16 cellular contexts compared by ENCODE assay signal in the genomic region with DNA sequence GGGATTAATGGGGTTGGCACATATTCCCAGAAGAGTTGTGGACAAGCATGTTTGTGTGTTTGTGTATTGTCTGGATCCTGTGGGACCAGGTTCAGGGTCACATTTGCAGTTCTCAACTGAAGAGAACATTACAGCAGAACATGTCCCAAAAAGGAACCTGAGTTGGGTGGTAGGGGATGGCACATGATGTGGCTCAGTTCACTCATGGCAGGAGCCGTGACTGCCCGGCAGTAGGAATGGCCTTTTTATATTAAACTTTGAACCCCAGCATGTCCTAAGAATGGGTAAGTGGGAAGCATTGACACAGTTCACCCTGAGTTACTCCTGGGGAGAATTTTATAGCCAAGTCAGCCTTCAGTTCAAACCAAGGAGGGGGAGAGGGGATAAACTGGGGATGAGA. TPM values are rescaled to one million over a fixed set of nuclear protein-coding genes. Genes with fewer than 3 reads are reported as not detected.
A peak's percentile ranks its signal among the peaks of the same experiment; 100 is the strongest.
DNase-seq lines count a peak whose midpoint lies in the region; TF ChIP-seq lines count a peak whose summit lies in the region.
"Had no signal": no experiment of that assay in that cellular context is flagged by ENCODE, and none has a peak within 500 bp of the region (broad histone marks: within the 10 kb centered on the region; RNA-seq: fewer than 3 reads in every experiment).

No MANE protein-coding gene starts in this region.

- H3K36me3 ChIP-seq in Caco-2 (ENCODE audit: control insufficient read depth, insufficient read depth, low read length) (peaks cover 1% of the 10 kb centered on the region), neural progenitor cell (peaks cover 20% of the 10 kb centered on the region), brain microvascular endothelial cell (replicated peaks) (no peaks in the 10 kb centered on the region)
- H3K36me3 ChIP-seq: Peyer's patch had no signal

- in situ Hi-C loops in brain microvascular endothelial cell (cut with HindIII; ENCODE audit: low pct_ligation_motif_present, low sequenced_read_pairs), result loop anchor here (25.0 kb wide), 1 partner anchor 167 kb away; no protein-coding TSS in a partner anchor

- CTCF ChIA-PET in Caco-2 (lab: Charles Lee), result interaction anchor here (0.7 to 1.2 kb wide), 14 partner anchors 16 to 167 kb away, joined by 3 to 36 read pairs (median 3); no protein-coding TSS in a partner anchor

- intact Hi-C loops in Caco-2 (cut with micrococcal nuclease; ENCODE audit: unreplicated experiment) (loop anchor here (1.0 kb wide), 2 partner anchors 42 to 167 kb away; no protein-coding TSS in a partner anchor), dorsolateral prefrontal cortex (cut with DNase I) (loop anchor here (5.0 to 10.0 kb wide), 2 partner anchors 42 to 169 kb away; partner anchors contain the start of gene CXADR (in 1 of the 2))

- no peak for TF ChIP-seq CTCF in Caco-2 (IDR thresholded peaks at IDR 0.05; ENCODE audit: insufficient read depth in 1 of 2, low read depth in 1 of 2, low read length in 1 of 2, severe bottlenecking in 1 of 2, unreplicated experiment in 1 of 2)
- no peak for TF ChIP-seq CTCF in H9 (conservative IDR thresholded peaks at IDR 0.05)
- TF ChIP-seq CTCF in dorsolateral prefrontal cortex (IDR thresholded peaks at IDR 0.05 in 54 of 56, conservative IDR thresholded peaks at IDR 0.05 in 2 of 56; ENCODE audit: low read depth in 1 of 56, partially characterized antibody in 56 of 56), result no peak
- TF ChIP-seq CTCF in neural progenitor cell (IDR thresholded peaks at IDR 0.05), result no peak
- TF ChIP-seq CTCF in brain microvascular endothelial cell (IDR thresholded peaks at IDR 0.05; ENCODE audit: low read depth, low read length, missing control alignments), result no peak

- H3K4me1 ChIP-seq in Caco-2, result peaks cover 18% of the 10 kb centered on the region
- H3K4me1 ChIP-seq in H9 (ENCODE audit: insufficient read depth, low read length), result peaks cover 2% of the 10 kb centered on the region
- no peaks in the 10 kb centered on the region for H3K4me1 ChIP-seq in neural progenitor cell
- H3K4me1 ChIP-seq: Peyer's patch had no signal

- H4K20me1 ChIP-seq in H9 (ENCODE audit: control insufficient read depth, insufficient read depth, insufficient read length) (no peaks in the 10 kb centered on the region), neural progenitor cell (ENCODE audit: low read depth) (peaks cover 39% of the 10 kb centered on the region)

- POLR2A ChIA-PET in Caco-2 (lab: Charles Lee), result no interaction called here

- H2AK5ac ChIP-seq in H9 (ENCODE audit: insufficient read length, low read length), result no peak overlapping the region

- no peak overlapping the region for H2BK15ac ChIP-seq in H9 (ENCODE audit: low read depth, low read length)

- H3K79me2 ChIP-seq in H9 (ENCODE audit: insufficient read depth, low read length) (peaks cover 10% of the 10 kb centered on the region; the same call in 1 of the 2 replicates), neural progenitor cell (ENCODE audit: low read depth) (peaks cover 94% of the 10 kb centered on the region)

- H3K18ac ChIP-seq in H9 (ENCODE audit: insufficient read length, low read depth, low read length), result no peak overlapping the region

- H3K4me3 ChIP-seq in Caco-2 (ENCODE audit: low read depth, low read length) (no peak overlapping the region), dorsolateral prefrontal cortex (peak overlapping the region in 10 of 59 donors; percentile 10 to 44 (median 29)), neural progenitor cell (no peak overlapping the region), brain microvascular endothelial cell (ENCODE audit: low read depth, low read length) (no peak overlapping the region)
- H3K4me3 ChIP-seq: Peyer's patch had no signal

- no CpG with 5 or more reads among the region's 2 CpGs for WGBS in H9 (ENCODE audit: extremely low coverage, insufficient read length, low lambda C conversion rate)

- no peak overlapping the region for H3K56ac ChIP-seq in H9 (ENCODE audit: insufficient read length, low read depth, low read length)

- H3K27ac ChIP-seq in H9 (ENCODE audit: insufficient read length, low read depth, low read length) (no peak overlapping the region), dorsolateral prefrontal cortex (peak overlapping the region in 49 of 59 donors; percentile 15 to 81 (median 63)), neural progenitor cell (peak overlapping the region; percentile 48), brain microvascular endothelial cell (no peak overlapping the region)
- H3K27ac ChIP-seq: HL-60, Peyer's patch had no signal

- no peak overlapping the region for H3K4me3 Mint-ChIP-seq in Caco-2 (ENCODE audit: unreplicated experiment)
- no peak overlapping the region for H3K4me3 Mint-ChIP-seq in H9
- no peak overlapping the region for H3K4me3 Mint-ChIP-seq in neural progenitor cell

- H3K14ac ChIP-seq in H9 (ENCODE audit: insufficient read depth, low read length), result no peak overlapping the region

- no peaks in the 10 kb centered on the region for H3K9me3 ChIP-seq in Caco-2
- H3K9me3 ChIP-seq in H9 (ENCODE audit: control insufficient read depth, low read depth, low read length), result no peaks in the 10 kb centered on the region
- H3K9me3 ChIP-seq in neural progenitor cell (ENCODE audit: low read depth), result no peaks in the 10 kb centered on the region
- H3K9me3 ChIP-seq: Peyer's patch had no signal

- no peak overlapping the region for H2BK20ac ChIP-seq in H9 (ENCODE audit: low read depth, low read length, poor library complexity, severe bottlenecking)

- no peak overlapping the region for H4K5ac ChIP-seq in H9 (ENCODE audit: insufficient read length, low read depth, low read length)

- H3K9me3 Mint-ChIP-seq in Caco-2 (ENCODE audit: unreplicated experiment) (no peaks in the 10 kb centered on the region), H9 (no peaks in the 10 kb centered on the region), neural progenitor cell (no peaks in the 10 kb centered on the region)

- H3T11ph ChIP-seq in H9 (ENCODE audit: low read length), result no peak overlapping the region

- DNase-seq in Caco-2 (no peak), H9 (no peak), dorsolateral prefrontal cortex (no peak), neural progenitor cell (ENCODE audit: low spot score) (no peak), amniotic stem cell (lab: John Stamatoyannopoulos, UW) (no peak), T-helper 2 cell (no peak), brain microvascular endothelial cell (no peak)
- no peak for DNase-seq in activated CD8-positive, alpha-beta memory T cell treated with anti-CD3 and anti-CD28 coated beads, Interleukin-2, amount 50 U/mL, for 4 hours
- DNase-seq: GOT3, NCI-H1048, NCI-H1694, NCI-H2029 treated with DMSO at 0.1 percent for 48 hours, NCI-H526 treated with DMSO at 0.1 percent for 48 hours, Peyer's patch, SHP77 treated with DMSO at 0.1 percent for 48 hours had no signal

- BruUV-seq in Caco-2 (replicated peaks; lab: Mats Ljungman, UMichigan), result no TSS peak

- peaks cover 12% of the 10 kb centered on the region for H3F3A ChIP-seq in neural progenitor cell (ENCODE audit: low read depth)

- H2BK12ac ChIP-seq in H9 (ENCODE audit: insufficient read length, low read depth, low read length), result no peak overlapping the region

- H3K27me3 Mint-ChIP-seq in Caco-2 (ENCODE audit: insufficient read depth, unreplicated experiment) (no peaks in the 10 kb centered on the region), H9 (ENCODE audit: low read depth) (no peaks in the 10 kb centered on the region), neural progenitor cell (ENCODE audit: insufficient read depth, low read depth) (no peaks in the 10 kb centered on the region)

- H3K4me2 ChIP-seq in H9 (ENCODE audit: insufficient read depth, insufficient read length, low read length) (no peak overlapping the region), neural progenitor cell (no peak overlapping the region)

- H3K4me1 Mint-ChIP-seq in Caco-2 (ENCODE audit: low read depth, unreplicated experiment) (peaks cover 46% of the 10 kb centered on the region), H9 (peaks cover 2 to 3% of the 10 kb centered on the region in 2 experiments; a peak in 2 of 4 replicates), neural progenitor cell (peaks cover 9% of the 10 kb centered on the region)

- H2AFZ ChIP-seq in H9 (ENCODE audit: low read length), result no peak overlapping the region
- no peak overlapping the region for H2AFZ ChIP-seq in neural progenitor cell (replicated peaks)

- no peak overlapping the region for H2BK5ac ChIP-seq in H9 (ENCODE audit: insufficient read length, low read length)

- no peak overlapping the region for H3K4ac ChIP-seq in H9 (ENCODE audit: low read depth, low read length)

- H4K91ac ChIP-seq in H9 (ENCODE audit: insufficient read length, low read depth, low read length), result no peak overlapping the region

- no peaks in the 10 kb centered on the region for H3K27me3 ChIP-seq in Caco-2 (replicated peaks; ENCODE audit: control insufficient read depth, insufficient read depth, low read length)
- H3K27me3 ChIP-seq in H9 (ENCODE audit: insufficient read depth, low read length), result no peaks in the 10 kb centered on the region
- no peaks in the 10 kb centered on the region for H3K27me3 ChIP-seq in dorsolateral prefrontal cortex
- no peaks in the 10 kb centered on the region for H3K27me3 ChIP-seq in neural progenitor cell
- no peaks in the 10 kb centered on the region for H3K27me3 ChIP-seq in brain microvascular endothelial cell (replicated peaks)
- H3K27me3 ChIP-seq: Peyer's patch had no signal

- peaks cover 13% of the 10 kb centered on the region for H3K79me1 ChIP-seq in H9 (ENCODE audit: insufficient read depth, low read depth, low read length, poor library complexity, severe bottlenecking)

- H3K23me2 ChIP-seq in H9 (ENCODE audit: insufficient read length, low read depth, low read length, poor library complexity, severe bottlenecking), result no peaks in the 10 kb centered on the region

- peaks cover 96% of the 10 kb centered on the region for H3K36me3 Mint-ChIP-seq in Caco-2 (ENCODE audit: insufficient read depth, unreplicated experiment)
- peaks cover 33 to 83% (median 79%) of the 10 kb centered on the region in 3 experiments; a peak in 6 of 7 replicates for H3K36me3 Mint-ChIP-seq in H9 (ENCODE audit: insufficient read depth in 1 of 3, low read depth in 3 of 3)
- H3K36me3 Mint-ChIP-seq in neural progenitor cell, result peaks cover 66% of the 10 kb centered on the region

- no peak overlapping the region for H3K9ac ChIP-seq in H9 (ENCODE audit: extremely low read depth, insufficient read length, low read length)
- H3K9ac ChIP-seq in neural progenitor cell, result no peak overlapping the region

- peak overlapping the region; percentile 65 for H3K27ac Mint-ChIP-seq in Caco-2 (ENCODE audit: unreplicated experiment)
- H3K27ac Mint-ChIP-seq in H9, result peak overlapping the region; percentile 31 to 94 (median 50); a peak in 6 of 7 replicates
- peak overlapping the region; percentile 28 for H3K27ac Mint-ChIP-seq in neural progenitor cell

- H4K8ac ChIP-seq in H9 (replicated peaks; ENCODE audit: insufficient read length, low read depth, low read length), result no peak overlapping the region

- H3K23ac ChIP-seq in H9 (ENCODE audit: insufficient read length, low read depth, low read length), result no peak overlapping the region

- H2BK120ac ChIP-seq in H9 (ENCODE audit: low read depth, low read length, poor library complexity, severe bottlenecking), result no peak overlapping the region

RNA-seq across cellular contexts. Expression of gene CXADR, which starts 41.3 kb away (rescaled TPM):
- total RNA-seq in Caco-2 (2022) (98.6 and 102 TPM in 2 replicates), H9 (2021) (150 and 152 TPM in 2 replicates), dorsolateral prefrontal cortex (10 to 100 TPM in 116 of 120 experiments, 1 to 10 TPM in 4; 5.7 to 28.6 (median 17.8) TPM), neural progenitor cell (ENCODE audit: low replicate concordance) (183 and 226 TPM in 2 replicates)

RNA-seq across cellular contexts. Expression of gene BTG3, which starts 58.6 kb away (rescaled TPM):
- total RNA-seq in Caco-2 (2022) (28.0 and 32.3 TPM in 2 replicates), H9 (2021) (30.9 and 32.2 TPM in 2 replicates), dorsolateral prefrontal cortex (10 to 100 TPM in 75 of 120 experiments, 1 to 10 TPM in 45; 4.1 to 28.8 (median 11.0) TPM), neural progenitor cell (ENCODE audit: low replicate concordance) (39.2 and 44.7 TPM in 2 replicates)

Comparison
In these comparisons a context has a peak if more than half of its experiments do, and no peak if none do; other contexts are left out.
1. H3K27ac ChIP-seq: peak in dorsolateral prefrontal cortex (49 of 59) and neural progenitor cell (single experiment); none in H9 (single experiment) and brain microvascular endothelial cell (single experiment).
2. Peak in every context shown above with its lines, with median percentiles within 50 percentile points of each other: H3K27ac Mint-ChIP-seq.